5 cellular contexts compared by ENCODE assay signal in the genomic region with DNA sequence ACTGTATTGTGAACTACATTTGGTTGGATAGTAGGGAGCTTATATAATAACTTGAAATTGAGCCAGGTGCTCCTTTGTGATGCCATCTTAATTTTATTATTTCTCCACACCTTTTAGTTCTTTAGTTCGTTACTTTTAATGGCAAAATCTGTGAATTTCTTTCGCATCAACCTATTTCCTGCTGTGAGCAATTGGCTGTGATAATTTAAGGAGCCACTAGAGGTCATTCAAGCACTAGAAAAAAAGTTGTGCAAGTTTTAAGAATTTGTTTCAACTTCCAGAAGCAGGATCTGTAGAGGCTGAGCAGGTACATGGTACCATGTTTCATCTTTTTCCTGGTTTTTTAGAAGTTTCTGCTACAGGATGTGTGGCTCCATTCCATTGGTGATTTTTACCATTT. TPM values are rescaled to one million over a fixed set of nuclear protein-coding genes. Genes with fewer than 3 reads are reported as not detected.
"Had no signal": no experiment of that assay in that cellular context is flagged by ENCODE, and none has a peak within 500 bp of the region (broad histone marks: within the 10 kb centered on the region; RNA-seq: fewer than 3 reads in every experiment).

No MANE protein-coding gene starts in this region.

RNA-seq across cellular contexts. Expression of a gene that starts 4.9 kb away (rescaled TPM):
- total RNA-seq: activated CD4-positive, alpha-beta memory T cell treated with anti-CD3 and anti-CD28 coated beads, Interleukin-2, amount 10 ng/mL, durations not matched to agents 7 days and 5 days; activated T-helper 17 cell treated with anti-CD3 and anti-CD28 coated beads, Interleukin-2, amount 50 U/mL, for 72 hours; vagina had no signal
- polyA plus RNA-seq: keratinocyte had no signal

RNA-seq across cellular contexts. Expression of a gene that starts 47.1 kb away (rescaled TPM):
- total RNA-seq: activated T-helper 17 cell treated with anti-CD3 and anti-CD28 coated beads, Interleukin-2, amount 50 U/mL, for 72 hours had no signal
- polyA plus RNA-seq: keratinocyte, mammary epithelial cell had no signal
